9 cellular contexts compared by ENCODE assay signal in genomic region chr2:218285604-218286003, GRCh38. TPM values are rescaled to one million over a fixed set of nuclear protein-coding genes. Genes with fewer than 3 reads are reported as not detected.
DNase-seq lines count a peak whose midpoint lies in the region; ATAC-seq, FAIRE-seq and TF ChIP-seq lines count a peak whose summit lies in the region.
"Had no signal": no experiment of that assay in that cellular context is flagged by ENCODE, and none has a peak within 500 bp of the region (broad histone marks: within the 10 kb centered on the region; RNA-seq: fewer than 3 reads in every experiment).

No MANE protein-coding gene starts in this region.

- H3K27me3 Mint-ChIP-seq in activated CD4-positive, alpha-beta T cell treated with anti-CD3 and anti-CD28 coated beads for 36 hours, result no peaks in the 10 kb centered on the region
- no peaks in the 10 kb centered on the region for H3K27me3 Mint-ChIP-seq in astrocyte (ENCODE audit: low read depth, unreplicated experiment)

- peaks cover 18% of the 10 kb centered on the region for H3K36me3 Mint-ChIP-seq in activated CD4-positive, alpha-beta T cell treated with anti-CD3 and anti-CD28 coated beads for 36 hours (ENCODE audit: low read depth)
- H3K36me3 Mint-ChIP-seq in astrocyte (ENCODE audit: low read depth, unreplicated experiment), result no peaks in the 10 kb centered on the region

- H3K27ac ChIP-seq in astrocyte (ENCODE audit: low read depth, low read length) (peak overlapping the region; percentile 100), temporal lobe (ENCODE audit: low read depth, low read length) (peak overlapping the region; percentile 97)

- peaks cover 80% of the 10 kb centered on the region for H3K4me1 Mint-ChIP-seq in activated CD4-positive, alpha-beta T cell treated with anti-CD3 and anti-CD28 coated beads for 36 hours
- H3K4me1 Mint-ChIP-seq in astrocyte (ENCODE audit: low read depth, unreplicated experiment), result peaks cover 50% of the 10 kb centered on the region

- peak overlapping the region; percentile 90 for H3K9ac ChIP-seq in astrocyte (ENCODE audit: low read length)

- POLR2A ChIA-PET in activated CD4-positive, alpha-beta T cell treated with anti-CD3 and anti-CD28 coated beads for 36 hours (lab: Charles Lee), result interaction anchor here (0.6 to 2.9 kb wide), 4 partner anchors 10 to 297 kb away, joined by 3 to 24 read pairs (median 4); partner anchors contain the start of genes AAMP and PNKD

- no peak for FAIRE-seq in astrocyte (lab: Jason Lieb, UNC)

- no peak for TF ChIP-seq CTCF in astrocyte (IDR thresholded peaks at IDR 0.05; ENCODE audit: insufficient read depth, low read depth, low read length)

- no peak overlapping the region for H2AFZ ChIP-seq in astrocyte (ENCODE audit: low read depth, low read length)

- no peak for ATAC-seq in activated CD4-positive, alpha-beta T cell treated with anti-CD3 and anti-CD28 coated beads for 36 hours
- peak; percentile 68 for ATAC-seq in left lobe of liver
- ATAC-seq in HG02588 (IDR thresholded peaks at IDR 0.05; ENCODE audit: unreplicated experiment), result no peak

- peaks cover 4% of the 10 kb centered on the region for H3K36me3 ChIP-seq in astrocyte (ENCODE audit: insufficient read depth, low read length)

- H3K79me2 ChIP-seq in astrocyte (ENCODE audit: insufficient read depth, low read length), result peaks cover 74% of the 10 kb centered on the region

- CTCF ChIA-PET in activated CD4-positive, alpha-beta T cell treated with anti-CD3 and anti-CD28 coated beads for 36 hours (lab: Charles Lee), result interaction anchor here (0.7 to 13.7 kb wide), 4 partner anchors 10 to 71 kb away, joined by 3 to 205 read pairs (median 6); partner anchors contain the start of genes AAMP, CATIP and PNKD

- H3K27me3 ChIP-seq in astrocyte (ENCODE audit: insufficient read depth, low read length), result no peaks in the 10 kb centered on the region

- H3K4me2 ChIP-seq in astrocyte (ENCODE audit: low read length), result peak overlapping the region; percentile 81

- peaks cover 68% of the 10 kb centered on the region for H3K4me1 ChIP-seq in astrocyte (ENCODE audit: insufficient read depth, low read length)

- DNase-seq in activated CD4-positive, alpha-beta T cell treated with anti-CD3 and anti-CD28 coated beads for 36 hours, result no peak
- DNase-seq in activated CD4-positive, alpha-beta T cell treated with anti-CD3 and anti-CD28 coated beads, Interleukin-2, amount 50 U/mL, for 48 hours, result no peak
- DNase-seq in astrocyte (ENCODE audit: low read depth) (peak; percentile 53), left lobe of liver (ENCODE audit: low spot score) (peak; percentile 92), SIG-M5 (lab: John Stamatoyannopoulos, UW) (no peak), activated gamma-delta T cell (lab: John Stamatoyannopoulos, UW) (no peak)

- H3K4me3 Mint-ChIP-seq in activated CD4-positive, alpha-beta T cell treated with anti-CD3 and anti-CD28 coated beads for 36 hours, result peak overlapping the region; percentile 80
- H3K4me3 Mint-ChIP-seq in astrocyte (ENCODE audit: unreplicated experiment), result no peak overlapping the region

- H3K9me3 Mint-ChIP-seq in activated CD4-positive, alpha-beta T cell treated with anti-CD3 and anti-CD28 coated beads for 36 hours (ENCODE audit: low read depth), result no peaks in the 10 kb centered on the region
- no peaks in the 10 kb centered on the region for H3K9me3 Mint-ChIP-seq in astrocyte (ENCODE audit: unreplicated experiment)

- peaks cover 26% of the 10 kb centered on the region for H4K20me1 ChIP-seq in astrocyte (ENCODE audit: insufficient read depth, low read length)

- peak overlapping the region; percentile 99 for H3K27ac Mint-ChIP-seq in activated CD4-positive, alpha-beta T cell treated with anti-CD3 and anti-CD28 coated beads for 36 hours
- H3K27ac Mint-ChIP-seq in astrocyte (ENCODE audit: unreplicated experiment), result no peak overlapping the region

- no peak overlapping the region for H3K4me3 ChIP-seq in astrocyte (ENCODE audit: insufficient read depth, low read depth, low read length)

- intact Hi-C loops in activated CD4-positive, alpha-beta T cell treated with anti-CD3 and anti-CD28 coated beads for 36 hours (cut with DNase I, micrococcal nuclease), result loop anchor here (1.0 to 5.0 kb wide), 8 partner anchors 15 to 992 kb away; partner anchors contain the start of genes CNOT9 (in 2 of the 2), USP37 (in 2 of the 2), AAMP (in 1 of the 2) and ARPC2 (in 1 of the 2)

- no peaks in the 10 kb centered on the region for H3K9me3 ChIP-seq in astrocyte (ENCODE audit: insufficient read depth, low read depth, low read length)

RNA-seq across cellular contexts. Expression of gene TMBIM1, which starts 6.7 kb away (rescaled TPM):
- total RNA-seq in activated CD4-positive, alpha-beta T cell treated with anti-CD3 and anti-CD28 coated beads for 36 hours, result 10 to 100 TPM; 51.1 to 54.0 TPM
- total RNA-seq in astrocyte, result 34.8 and 37.2 TPM in 2 replicates
- 117 TPM for total RNA-seq in left lobe of liver
- total RNA-seq in temporal lobe, result 8.1 TPM

RNA-seq across cellular contexts. Expression of gene PNKD, which starts 15.3 kb away (rescaled TPM):
- 10 to 100 TPM; 17.8 to 18.5 TPM for total RNA-seq in activated CD4-positive, alpha-beta T cell treated with anti-CD3 and anti-CD28 coated beads for 36 hours
- total RNA-seq in astrocyte, result 40.9 and 43.3 TPM in 2 replicates
- total RNA-seq in left lobe of liver, result 102 TPM
- total RNA-seq in temporal lobe, result 18.7 TPM

RNA-seq across cellular contexts. Expression of gene AAMP, which starts 15.7 kb away (rescaled TPM):
- total RNA-seq in activated CD4-positive, alpha-beta T cell treated with anti-CD3 and anti-CD28 coated beads for 36 hours, result 10 to 100 TPM; 49.7 to 72.2 TPM
- 78.8 and 87.3 TPM in 2 replicates for total RNA-seq in astrocyte
- 43.9 TPM for total RNA-seq in left lobe of liver
- total RNA-seq in temporal lobe, result 94.2 TPM

RNA-seq across cellular contexts. Expression of gene GPBAR1, which starts 24.8 kb away (rescaled TPM):
- total RNA-seq in activated CD4-positive, alpha-beta T cell treated with anti-CD3 and anti-CD28 coated beads for 36 hours, result under 1 TPM; 0.11 to 0.40 TPM
- 0.55 and 0.70 TPM in 2 replicates for total RNA-seq in astrocyte
- 1.3 TPM for total RNA-seq in left lobe of liver
- total RNA-seq in temporal lobe, result 0.25 TPM
- total RNA-seq: Daoy had no signal

Comparison
In these comparisons a context has a peak if more than half of its experiments do, and no peak if none do; other contexts are left out.
1. DNase-seq: peak in astrocyte (single experiment) and left lobe of liver (single experiment); none in activated CD4-positive, alpha-beta T cell treated with anti-CD3 and anti-CD28 coated beads for 36 hours (single experiment), activated CD4-positive, alpha-beta T cell treated with anti-CD3 and anti-CD28 coated beads, Interleukin-2, amount 50 U/mL, for 48 hours (0 of 2), SIG-M5 (single experiment) and activated gamma-delta T cell (single experiment).